In the genomic region with DNA sequence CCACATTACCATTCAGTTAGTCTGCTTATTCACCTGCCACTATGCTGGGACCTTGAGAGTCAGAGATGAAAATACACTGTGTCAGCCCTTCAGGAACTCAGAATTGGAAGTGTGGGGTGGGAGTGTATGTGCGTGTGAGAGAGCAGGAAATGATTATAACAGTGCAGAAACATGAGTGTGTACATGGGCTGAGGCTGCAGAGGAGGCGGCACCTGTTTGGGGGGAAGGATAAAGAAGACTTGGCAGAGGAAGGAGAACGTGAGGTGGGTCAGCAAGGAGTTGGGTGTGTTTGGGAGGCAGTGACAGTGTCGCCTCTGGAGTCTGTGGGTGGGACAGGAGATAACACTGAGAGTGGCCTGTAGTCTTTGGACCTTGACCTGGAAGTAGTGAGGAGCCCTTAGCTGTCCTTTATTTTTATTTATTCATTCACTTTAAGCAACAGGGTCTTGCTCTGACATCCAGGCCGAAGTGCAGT, we compare ENCODE assay signal across 10 cellular contexts. TPM values are rescaled to one million over a fixed set of nuclear protein-coding genes. Genes with fewer than 3 reads are reported as not detected.
DNase-seq lines count a peak whose midpoint lies in the region; ATAC-seq and TF ChIP-seq lines count a peak whose summit lies in the region.
"Had no signal": no experiment of that assay in that cellular context is flagged by ENCODE, and none has a peak within 500 bp of the region (broad histone marks: within the 10 kb centered on the region; RNA-seq: fewer than 3 reads in every experiment).

No MANE protein-coding gene starts in this region.

- H3K36me3 ChIP-seq in SU-DHL-6 (ENCODE audit: low read length) (0 out of 2 replicates have a peak, but pooled peaks cover 4% of the 10 kb centered on the region), psoas muscle (ENCODE audit: insufficient read depth in 1 of 2, low read depth in 1 of 2) (peaks cover 4 to 6% of the 10 kb centered on the region in 2 donors), upper lobe of left lung (peaks cover 0 to 4% (median 0%) of the 10 kb centered on the region in 4 donors)

- H3K4me1 ChIP-seq in psoas muscle, result peaks cover 49% of the 10 kb centered on the region
- H3K4me1 ChIP-seq in upper lobe of left lung, result peaks cover 39 to 68% (median 41%) of the 10 kb centered on the region in 4 donors

- 61 to 71% (median 65%) methylated on average over 5 of the region's 5 CpGs for WGBS in psoas muscle, 3 donors
- WGBS in upper lobe of left lung, 2 donors, result 34 to 53% methylated on average over 5 of the region's 5 CpGs

- H3K79me2 ChIP-seq in SU-DHL-6 (ENCODE audit: insufficient read depth, low read length), result peaks cover 80% of the 10 kb centered on the region

- H3K27ac ChIP-seq in SU-DHL-6 (ENCODE audit: low read depth, low read length), result peak overlapping the region; percentile 36
- peak overlapping the region; percentile 34 for H3K27ac ChIP-seq in psoas muscle
- peak overlapping the region in 1 of 4 donors; percentile 13 for H3K27ac ChIP-seq in upper lobe of left lung

- H3K9me3 ChIP-seq in SU-DHL-6 (ENCODE audit: insufficient read depth, low read length), result no peaks in the 10 kb centered on the region
- no peaks in the 10 kb centered on the region for H3K9me3 ChIP-seq in psoas muscle
- no peaks in the 10 kb centered on the region for H3K9me3 ChIP-seq in upper lobe of left lung
- H3K9me3 ChIP-seq: heart left ventricle had no signal

- ATAC-seq in psoas muscle, result no peak
- ATAC-seq in upper lobe of left lung (ENCODE audit: low FRiP score in 2 of 2), result no peak
- ATAC-seq: heart left ventricle had no signal

- no peaks in the 10 kb centered on the region for H3K9me3 Mint-ChIP-seq in T-helper 1 cell treated with Interleukin-12 subunit alpha and Interleukin-12 subunit beta and Interleukin-4 antibody, amounts not matched to agents 30 μg/mL and 1 μg/mL, for 36 hours
- no peaks in the 10 kb centered on the region for H3K9me3 Mint-ChIP-seq in osteocyte (ENCODE audit: unreplicated experiment)

- H3K27me3 Mint-ChIP-seq in T-helper 1 cell treated with Interleukin-12 subunit alpha and Interleukin-12 subunit beta and Interleukin-4 antibody, amounts not matched to agents 30 μg/mL and 1 μg/mL, for 36 hours (ENCODE audit: low read depth), result no peaks in the 10 kb centered on the region
- no peaks in the 10 kb centered on the region for H3K27me3 Mint-ChIP-seq in osteocyte (ENCODE audit: unreplicated experiment)

- no peaks in the 10 kb centered on the region for H3K27me3 ChIP-seq in SU-DHL-6 (ENCODE audit: low read length)
- no peaks in the 10 kb centered on the region for H3K27me3 ChIP-seq in psoas muscle (ENCODE audit: insufficient read depth in 3 of 3, low read length in 2 of 3)
- H3K27me3 ChIP-seq in upper lobe of left lung, result no peaks in the 10 kb centered on the region
- H3K27me3 ChIP-seq: heart left ventricle had no signal

- peak overlapping the region; percentile 74 for H3K4me2 ChIP-seq in SU-DHL-6 (ENCODE audit: low read depth, low read length, poor library complexity, severe bottlenecking)

- H2AFZ ChIP-seq in SU-DHL-6 (ENCODE audit: low read depth, low read length, severe bottlenecking), result no peak overlapping the region

- H3K4me1 Mint-ChIP-seq in T-helper 1 cell treated with Interleukin-12 subunit alpha and Interleukin-12 subunit beta and Interleukin-4 antibody, amounts not matched to agents 30 μg/mL and 1 μg/mL, for 36 hours (ENCODE audit: low read depth), result peaks cover 43% of the 10 kb centered on the region
- H3K4me1 Mint-ChIP-seq in osteocyte (ENCODE audit: unreplicated experiment), result peaks cover 35% of the 10 kb centered on the region

- peak overlapping the region; percentile 3 for H3K4me3 Mint-ChIP-seq in T-helper 1 cell treated with Interleukin-12 subunit alpha and Interleukin-12 subunit beta and Interleukin-4 antibody, amounts not matched to agents 30 μg/mL and 1 μg/mL, for 36 hours
- H3K4me3 Mint-ChIP-seq in osteocyte (ENCODE audit: unreplicated experiment), result no peak overlapping the region

- TF ChIP-seq POLR2A in upper lobe of left lung (IDR thresholded peaks at IDR 0.05), result no peak

- TF ChIP-seq CTCF in SU-DHL-6 (IDR thresholded peaks at IDR 0.05; ENCODE audit: insufficient read depth, low read length, poor library complexity, severe bottlenecking) (no peak), psoas muscle (IDR thresholded peaks at IDR 0.05) (no peak), upper lobe of left lung (IDR thresholded peaks at IDR 0.05) (no peak), osteocyte (IDR thresholded peaks at IDR 0.05) (no peak)

- H3K9ac ChIP-seq in SU-DHL-6 (ENCODE audit: low read length), result peak overlapping the region; percentile 92; the same call in 1 of the 2 replicates

- peaks cover 11% of the 10 kb centered on the region for H3F3A ChIP-seq in SU-DHL-6 (ENCODE audit: insufficient read depth)

- H4K20me1 ChIP-seq in SU-DHL-6 (ENCODE audit: low read depth, low read length), result peaks cover 10% of the 10 kb centered on the region; the same call in 1 of the 2 replicates

- no peak for TF ChIP-seq EP300 in upper lobe of left lung (IDR thresholded peaks at IDR 0.05)

- DNase-seq in T-helper 1 cell (no peak), dermis blood vessel endothelial cell (peak; percentile 74), psoas muscle (no peak), upper lobe of left lung (no peak), osteocyte (ENCODE audit: extremely low spot score, unreplicated experiment) (no peak), SKM-1 treated with dmso at 0.1 percent for 144 hours (lab: John Stamatoyannopoulos, UW; ENCODE audit: unreplicated experiment) (no peak)
- DNase-seq: activated effector memory CD4-positive, alpha-beta T cell treated with Interleukin-2 at 50 U/mL for 16 hours; heart left ventricle had no signal

- peak overlapping the region; percentile 9 for H3K27ac Mint-ChIP-seq in T-helper 1 cell treated with Interleukin-12 subunit alpha and Interleukin-12 subunit beta and Interleukin-4 antibody, amounts not matched to agents 30 μg/mL and 1 μg/mL, for 36 hours
- no peak overlapping the region for H3K27ac Mint-ChIP-seq in osteocyte (ENCODE audit: unreplicated experiment)

- intact Hi-C loops in psoas muscle (cut with DNase I), result no loop called here

- H3K9me2 ChIP-seq in SU-DHL-6 (replicated peaks; ENCODE audit: insufficient read depth, low read length), result no peaks in the 10 kb centered on the region

- peaks cover 15% of the 10 kb centered on the region for H3K36me3 Mint-ChIP-seq in T-helper 1 cell treated with Interleukin-12 subunit alpha and Interleukin-12 subunit beta and Interleukin-4 antibody, amounts not matched to agents 30 μg/mL and 1 μg/mL, for 36 hours (ENCODE audit: low read depth)
- peaks cover 8% of the 10 kb centered on the region for H3K36me3 Mint-ChIP-seq in osteocyte (ENCODE audit: unreplicated experiment)

- no peak overlapping the region for H3K4me3 ChIP-seq in SU-DHL-6 (ENCODE audit: insufficient read depth, low read length, poor library complexity, severe bottlenecking)
- peak overlapping the region; percentile 24 for H3K4me3 ChIP-seq in psoas muscle
- no peak overlapping the region for H3K4me3 ChIP-seq in upper lobe of left lung

RNA-seq across cellular contexts. Expression of a gene that starts 3.1 kb away (rescaled TPM):
- 58.2 and 58.8 TPM in 2 replicates for total RNA-seq in dermis blood vessel endothelial cell
- total RNA-seq in psoas muscle, result 100 to 1,000 TPM in 3 of 4 donors, 10 to 100 TPM in 1; 72.5 to 151 (median 119) TPM
- 100 to 1,000 TPM; 165 to 267 (median 226) TPM for polyA plus RNA-seq in psoas muscle
- 100 to 1,000 TPM in 5 of 6 donors, 10 to 100 TPM in 1; 71.2 to 139 (median 104) TPM for total RNA-seq in upper lobe of left lung
- 87.5 and 92.5 TPM in 2 replicates for total RNA-seq in osteocyte
